Comparison of ENCODE assay signal across 2 cellular contexts in the genomic region with DNA sequence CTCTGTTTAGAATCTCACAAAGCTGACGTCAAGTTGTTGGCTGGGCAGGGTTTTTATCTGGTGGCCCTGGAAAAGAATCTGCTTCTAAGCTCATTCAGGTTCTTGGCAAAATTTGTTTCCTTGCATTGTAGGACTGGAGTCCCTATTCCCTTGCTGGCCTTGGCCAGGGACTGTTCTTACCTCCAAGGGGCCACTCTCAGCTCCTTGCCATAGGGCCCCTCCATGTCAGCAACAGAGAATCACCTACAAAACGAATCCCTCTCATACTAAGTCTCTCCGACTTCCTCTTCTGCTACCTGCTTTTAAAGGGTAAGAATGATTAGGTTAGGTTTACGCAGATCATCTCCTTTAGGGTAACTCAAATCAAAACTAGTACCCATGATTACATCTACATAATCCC.
TF ChIP-seq lines count a peak whose summit lies in the region.

No MANE protein-coding gene starts in this region.

TF ChIP-seq in K562, 482 proteins besides CTCF, POLR2A, EP300 and RAD21 (continued from another document):
- TF ChIP-seq MBD2 (IDR thresholded peaks at IDR 0.05; ENCODE audit: borderline replicate concordance, low read depth): no peak

TF ChIP-seq in WTC11, 78 proteins besides CTCF, POLR2A, EP300 and RAD21 (continued from another document):
- TF ChIP-seq, protein P1, sequence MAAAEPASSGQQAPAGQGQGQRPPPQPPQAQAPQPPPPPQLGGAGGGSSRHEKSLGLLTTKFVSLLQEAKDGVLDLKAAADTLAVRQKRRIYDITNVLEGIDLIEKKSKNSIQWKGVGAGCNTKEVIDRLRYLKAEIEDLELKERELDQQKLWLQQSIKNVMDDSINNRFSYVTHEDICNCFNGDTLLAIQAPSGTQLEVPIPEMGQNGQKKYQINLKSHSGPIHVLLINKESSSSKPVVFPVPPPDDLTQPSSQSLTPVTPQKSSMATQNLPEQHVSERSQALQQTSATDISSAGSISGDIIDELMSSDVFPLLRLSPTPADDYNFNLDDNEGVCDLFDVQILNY (CRISPR knock-in tag; IDR thresholded peaks at IDR 0.05): no peak
- no peak for TF ChIP-seq TP53 (CRISPR knock-in tag; IDR thresholded peaks at IDR 0.05)
- TF ChIP-seq, protein P2, sequence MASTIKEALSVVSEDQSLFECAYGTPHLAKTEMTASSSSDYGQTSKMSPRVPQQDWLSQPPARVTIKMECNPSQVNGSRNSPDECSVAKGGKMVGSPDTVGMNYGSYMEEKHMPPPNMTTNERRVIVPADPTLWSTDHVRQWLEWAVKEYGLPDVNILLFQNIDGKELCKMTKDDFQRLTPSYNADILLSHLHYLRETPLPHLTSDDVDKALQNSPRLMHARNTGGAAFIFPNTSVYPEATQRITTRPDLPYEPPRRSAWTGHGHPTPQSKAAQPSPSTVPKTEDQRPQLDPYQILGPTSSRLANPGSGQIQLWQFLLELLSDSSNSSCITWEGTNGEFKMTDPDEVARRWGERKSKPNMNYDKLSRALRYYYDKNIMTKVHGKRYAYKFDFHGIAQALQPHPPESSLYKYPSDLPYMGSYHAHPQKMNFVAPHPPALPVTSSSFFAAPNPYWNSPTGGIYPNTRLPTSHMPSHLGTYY (CRISPR knock-in tag; IDR thresholded peaks at IDR 0.05): no peak
- no peak for TF ChIP-seq CBFB (CRISPR knock-in tag; IDR thresholded peaks at IDR 0.05; ENCODE audit: low read depth)
- no peak for TF ChIP-seq ESRRA (CRISPR knock-in tag; IDR thresholded peaks at IDR 0.05; ENCODE audit: borderline replicate concordance)
- TF ChIP-seq FOXK1 (CRISPR knock-in tag; IDR thresholded peaks at IDR 0.05): no peak
- no peak for TF ChIP-seq ELF4 (CRISPR knock-in tag; IDR thresholded peaks at IDR 0.05; ENCODE audit: low read depth)
- TF ChIP-seq SMAD3 (CRISPR knock-in tag; IDR thresholded peaks at IDR 0.05; ENCODE audit: borderline replicate concordance): no peak
- TF ChIP-seq ZNF232 (CRISPR knock-in tag; IDR thresholded peaks at IDR 0.05): no peak
- no peak for TF ChIP-seq KAT7 (CRISPR knock-in tag; IDR thresholded peaks at IDR 0.05; ENCODE audit: borderline replicate concordance)
- TF ChIP-seq NFYB (CRISPR knock-in tag; conservative IDR thresholded peaks at IDR 0.05; ENCODE audit: low read depth): no peak
- TF ChIP-seq, protein P3, sequence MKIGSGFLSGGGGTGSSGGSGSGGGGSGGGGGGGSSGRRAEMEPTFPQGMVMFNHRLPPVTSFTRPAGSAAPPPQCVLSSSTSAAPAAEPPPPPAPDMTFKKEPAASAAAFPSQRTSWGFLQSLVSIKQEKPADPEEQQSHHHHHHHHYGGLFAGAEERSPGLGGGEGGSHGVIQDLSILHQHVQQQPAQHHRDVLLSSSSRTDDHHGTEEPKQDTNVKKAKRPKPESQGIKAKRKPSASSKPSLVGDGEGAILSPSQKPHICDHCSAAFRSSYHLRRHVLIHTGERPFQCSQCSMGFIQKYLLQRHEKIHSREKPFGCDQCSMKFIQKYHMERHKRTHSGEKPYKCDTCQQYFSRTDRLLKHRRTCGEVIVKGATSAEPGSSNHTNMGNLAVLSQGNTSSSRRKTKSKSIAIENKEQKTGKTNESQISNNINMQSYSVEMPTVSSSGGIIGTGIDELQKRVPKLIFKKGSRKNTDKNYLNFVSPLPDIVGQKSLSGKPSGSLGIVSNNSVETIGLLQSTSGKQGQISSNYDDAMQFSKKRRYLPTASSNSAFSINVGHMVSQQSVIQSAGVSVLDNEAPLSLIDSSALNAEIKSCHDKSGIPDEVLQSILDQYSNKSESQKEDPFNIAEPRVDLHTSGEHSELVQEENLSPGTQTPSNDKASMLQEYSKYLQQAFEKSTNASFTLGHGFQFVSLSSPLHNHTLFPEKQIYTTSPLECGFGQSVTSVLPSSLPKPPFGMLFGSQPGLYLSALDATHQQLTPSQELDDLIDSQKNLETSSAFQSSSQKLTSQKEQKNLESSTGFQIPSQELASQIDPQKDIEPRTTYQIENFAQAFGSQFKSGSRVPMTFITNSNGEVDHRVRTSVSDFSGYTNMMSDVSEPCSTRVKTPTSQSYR (CRISPR knock-in tag; IDR thresholded peaks at IDR 0.05): no peak
- no peak for TF ChIP-seq NR1H2 (CRISPR knock-in tag; IDR thresholded peaks at IDR 0.05)
- no peak for TF ChIP-seq NFATC4 (CRISPR knock-in tag; IDR thresholded peaks at IDR 0.05)
- no peak for TF ChIP-seq RORB (CRISPR knock-in tag; IDR thresholded peaks at IDR 0.05)
- no peak for TF ChIP-seq OVOL2 (CRISPR knock-in tag; IDR thresholded peaks at IDR 0.05; ENCODE audit: borderline replicate concordance)
- no peak for TF ChIP-seq CREB1 (CRISPR knock-in tag; IDR thresholded peaks at IDR 0.05)
- no peak for TF ChIP-seq GRHL2 (CRISPR knock-in tag; IDR thresholded peaks at IDR 0.05; ENCODE audit: insufficient replicate concordance, severe bottlenecking)
- no peak for TF ChIP-seq ZBTB21 (CRISPR knock-in tag; IDR thresholded peaks at IDR 0.05; ENCODE audit: borderline replicate concordance)
